Comparison of ENCODE assay signal across 18 cellular contexts in genomic region chr9:4929917-4930316, GRCh38. TPM values are rescaled to one million over a fixed set of nuclear protein-coding genes. Genes with fewer than 3 reads are reported as not detected.
A peak's percentile ranks its signal among the peaks of the same experiment; 100 is the strongest.
DNase-seq lines count a peak whose midpoint lies in the region; ATAC-seq, FAIRE-seq and TF ChIP-seq lines count a peak whose summit lies in the region.
"Had no signal": no experiment of that assay in that cellular context is flagged by ENCODE, and none has a peak within 500 bp of the region (broad histone marks: within the 10 kb centered on the region; RNA-seq: fewer than 3 reads in every experiment).

No MANE protein-coding gene starts in this region.

- no peak for DNase-seq in activated naive CD8-positive, alpha-beta T cell treated with anti-CD3 and anti-CD28 coated beads for 36 hours
- DNase-seq in PC-3: peak; percentile 63
- DNase-seq in fibroblast of the aortic adventitia (ENCODE audit: low read depth): peak; percentile 26
- DNase-seq in D721Med (ENCODE audit: insufficient read length, low spot score): no peak
- no peak for DNase-seq in NCI-H510A (lab: John Stamatoyannopoulos, UW)
- DNase-seq in PC-9: no peak
- DNase-seq: C1 segment of cervical spinal cord, NCI-H1092, NCI-H146, NCI-H2081, NCI-H510A treated with DMSO at 0.1 percent for 48 hours, SHP77 treated with DMSO at 0.1 percent for 48 hours had no signal

- peak overlapping the region; percentile 23 for H3K27ac Mint-ChIP-seq in activated naive CD8-positive, alpha-beta T cell
- H3K27ac Mint-ChIP-seq in activated naive CD8-positive, alpha-beta T cell treated with anti-CD3 and anti-CD28 coated beads for 36 hours: no peak overlapping the region

- ATAC-seq in PC-3: peak; percentile 69
- ATAC-seq: HCT116, SK-N-SH treated with all-trans-retinoic acid at 6 μM for 48 hours had no signal

- FAIRE-seq in D721Med (lab: Jason Lieb, UNC): no peak
- FAIRE-seq: A204.1, RCC 7860 had no signal

- TF ChIP-seq CTCF in PC-3 (conservative IDR thresholded peaks at IDR 0.05; ENCODE audit: low read depth, low read length): no peak
- TF ChIP-seq CTCF in fibroblast of the aortic adventitia (IDR thresholded peaks at IDR 0.05; ENCODE audit: insufficient read depth, low read length): no peak
- no peak for TF ChIP-seq CTCF in D721Med (IDR thresholded peaks at IDR 0.05; ENCODE audit: insufficient read depth, missing control alignments)
- TF ChIP-seq CTCF in PC-9 (conservative IDR thresholded peaks at IDR 0.05): no peak

- H3K9me3 ChIP-seq in PC-3 (ENCODE audit: low read length): no peaks in the 10 kb centered on the region
- no peaks in the 10 kb centered on the region for H3K9me3 ChIP-seq in PC-9 (ENCODE audit: insufficient read depth, low read depth)

- H3K4me1 ChIP-seq in PC-3 (ENCODE audit: insufficient read depth, low read length): peaks cover 42% of the 10 kb centered on the region
- H3K4me1 ChIP-seq in PC-9 (replicated peaks; ENCODE audit: insufficient read depth): no peaks in the 10 kb centered on the region

- H3K4me2 ChIP-seq in PC-3 (ENCODE audit: low read length) (peak overlapping the region; percentile 26), PC-9 (no peak overlapping the region)
- H3K4me2 ChIP-seq: KMS-11 had no signal

- no peaks in the 10 kb centered on the region for H3F3A ChIP-seq in PC-3 (ENCODE audit: low read length, unreplicated experiment)
- H3F3A ChIP-seq in PC-9 (ENCODE audit: insufficient read depth, low read depth): no peaks in the 10 kb centered on the region

- no peak overlapping the region for H3K9ac ChIP-seq in PC-3 (ENCODE audit: low read length)
- H3K9ac ChIP-seq: KMS-11 had no signal

- CTCF ChIA-PET in PC-3 (lab: Charles Lee): interaction anchor here (0.6 kb wide), 1 partner anchor 56 kb away, joined by 3 read pairs; no protein-coding TSS in a partner anchor
- CTCF ChIA-PET in PC-9 (lab: Charles Lee): no interaction called here

- no peaks in the 10 kb centered on the region for H3K36me3 ChIP-seq in PC-3 (ENCODE audit: low read depth, low read length)
- H3K36me3 ChIP-seq in PC-9 (ENCODE audit: low read depth): no peaks in the 10 kb centered on the region

- peak overlapping the region; percentile 53 for H3K27ac ChIP-seq in PC-3 (ENCODE audit: low read length)
- H3K27ac ChIP-seq in PC-9: no peak overlapping the region
- H3K27ac ChIP-seq: KMS-11 had no signal

- BruUV-seq in PC-3 (replicated peaks; lab: Mats Ljungman, UMichigan): no TSS peak
- no TSS peak for BruUV-seq in PC-9 (replicated peaks; lab: Mats Ljungman, UMichigan)

- H3K4me3 Mint-ChIP-seq in activated naive CD8-positive, alpha-beta T cell: no peak overlapping the region
- no peak overlapping the region for H3K4me3 Mint-ChIP-seq in activated naive CD8-positive, alpha-beta T cell treated with anti-CD3 and anti-CD28 coated beads for 36 hours

- no peaks in the 10 kb centered on the region for H3K9me2 ChIP-seq in PC-3 (replicated peaks; ENCODE audit: low read length)
- no peaks in the 10 kb centered on the region for H3K9me2 ChIP-seq in PC-9 (ENCODE audit: insufficient read depth)

- H4K20me1 ChIP-seq in PC-3 (ENCODE audit: low read length) (no peaks in the 10 kb centered on the region), PC-9 (ENCODE audit: insufficient read depth) (no peaks in the 10 kb centered on the region)

- H3K4me3 ChIP-seq in PC-3 (ENCODE audit: low read length) (no peak overlapping the region), fibroblast of the aortic adventitia (ENCODE audit: low read depth, low read length) (no peak overlapping the region), PC-9 (no peak overlapping the region)

- peaks cover 11% of the 10 kb centered on the region for H3K4me1 Mint-ChIP-seq in activated naive CD8-positive, alpha-beta T cell (ENCODE audit: low read depth)
- H3K4me1 Mint-ChIP-seq in activated naive CD8-positive, alpha-beta T cell treated with anti-CD3 and anti-CD28 coated beads for 36 hours: peaks cover 19% of the 10 kb centered on the region

- no peaks in the 10 kb centered on the region for H3K9me3 Mint-ChIP-seq in activated naive CD8-positive, alpha-beta T cell (ENCODE audit: low read depth)
- H3K9me3 Mint-ChIP-seq in activated naive CD8-positive, alpha-beta T cell treated with anti-CD3 and anti-CD28 coated beads for 36 hours: no peaks in the 10 kb centered on the region

- peaks cover 11% of the 10 kb centered on the region for H3K36me3 Mint-ChIP-seq in activated naive CD8-positive, alpha-beta T cell
- H3K36me3 Mint-ChIP-seq in activated naive CD8-positive, alpha-beta T cell treated with anti-CD3 and anti-CD28 coated beads for 36 hours: peaks cover 4% of the 10 kb centered on the region

- H3K27me3 ChIP-seq in PC-3 (ENCODE audit: low read length) (no peaks in the 10 kb centered on the region), PC-9 (ENCODE audit: insufficient read depth, low read depth) (no peaks in the 10 kb centered on the region)

- H3K79me2 ChIP-seq in PC-3 (ENCODE audit: low read length) (no peaks in the 10 kb centered on the region), PC-9 (ENCODE audit: low read depth) (no peaks in the 10 kb centered on the region)

- POLR2A ChIA-PET in PC-3 (lab: Charles Lee; ENCODE audit: unreplicated experiment): no interaction called here
- POLR2A ChIA-PET in PC-9 (lab: Charles Lee; ENCODE audit: unreplicated experiment): no interaction called here

- intact Hi-C loops in PC-3 (cut with micrococcal nuclease) (loop anchor here (5.0 kb wide), 1 partner anchor 693 kb away; no protein-coding TSS in a partner anchor), PC-9 (cut with micrococcal nuclease; ENCODE audit: unreplicated experiment) (loop anchor here (10.0 kb wide), 1 partner anchor 165 kb away; no protein-coding TSS in a partner anchor)

- H3K27me3 Mint-ChIP-seq in activated naive CD8-positive, alpha-beta T cell: no peaks in the 10 kb centered on the region
- H3K27me3 Mint-ChIP-seq in activated naive CD8-positive, alpha-beta T cell treated with anti-CD3 and anti-CD28 coated beads for 36 hours: no peaks in the 10 kb centered on the region

- H2AFZ ChIP-seq in PC-3 (ENCODE audit: low read length) (no peak overlapping the region), PC-9 (no peak overlapping the region)

RNA-seq across cellular contexts. Expression of gene JAK2, which starts 55.2 kb away (rescaled TPM):
- 10 to 100 TPM; 33.7 to 35.8 TPM for total RNA-seq in activated naive CD8-positive, alpha-beta T cell treated with anti-CD3 and anti-CD28 coated beads for 36 hours
- total RNA-seq in PC-3 (2014; rRNA removed): 9.9 and 11.2 TPM in 2 replicates
- total RNA-seq in fibroblast of the aortic adventitia (ENCODE audit: low replicate concordance): 13.2 and 19.2 TPM in 2 replicates
- 2.7 and 4.9 TPM in 2 replicates for total RNA-seq in PC-9 (2021)

Comparison
In these comparisons a context has a peak if more than half of its experiments do, and no peak if none do; other contexts are left out.
1. DNase-seq: peak in PC-3 (single experiment) and fibroblast of the aortic adventitia (single experiment); none in activated naive CD8-positive, alpha-beta T cell treated with anti-CD3 and anti-CD28 coated beads for 36 hours (single experiment), D721Med (single experiment), NCI-H510A (single experiment) and PC-9 (0 of 2).